11 cellular contexts compared by ENCODE assay signal in the genomic region with DNA sequence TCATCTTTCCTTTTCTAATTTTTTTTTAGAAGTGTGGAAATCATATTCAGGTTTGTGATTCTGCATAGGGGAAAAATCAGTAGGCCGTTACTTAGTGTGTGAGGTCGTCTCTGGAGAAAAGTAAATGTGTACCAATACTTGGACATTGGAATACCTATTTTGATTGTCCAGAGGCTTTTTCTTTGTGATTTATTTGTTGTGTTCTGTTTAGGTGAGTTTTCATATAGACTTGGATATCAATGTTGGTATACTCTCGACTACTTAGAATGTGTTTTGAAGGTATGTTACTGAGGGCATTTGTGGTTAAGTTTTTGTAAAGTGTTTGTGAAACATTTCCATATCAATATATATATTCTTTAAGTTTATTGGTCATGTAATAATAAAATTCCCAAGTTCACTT. TPM values are rescaled to one million over a fixed set of nuclear protein-coding genes. Genes with fewer than 3 reads are reported as not detected.
A peak's percentile ranks its signal among the peaks of the same experiment; 100 is the strongest.
DNase-seq lines count a peak whose midpoint lies in the region; ATAC-seq and TF ChIP-seq lines count a peak whose summit lies in the region.
"Had no signal": no experiment of that assay in that cellular context is flagged by ENCODE, and none has a peak within 500 bp of the region (broad histone marks: within the 10 kb centered on the region; RNA-seq: fewer than 3 reads in every experiment).

No MANE protein-coding gene starts in this region.

- H3K4me3 ChIP-seq in WERI-Rb-1 (ENCODE audit: low read depth, low read length) (peak overlapping the region; percentile 86; the same call in 1 of the 2 replicates), iPS-15b (ENCODE audit: low read depth, low read length) (peak overlapping the region; percentile 94), thyroid gland (replicated peaks in 1 of 3) (no peak overlapping the region)

- no peaks in the 10 kb centered on the region for H3K9me3 Mint-ChIP-seq in activated naive CD4-positive, alpha-beta T cell treated with anti-CD3 and anti-CD28 coated beads, Interleukin-2, amount 50 U/mL, for 24 hours
- H3K9me3 Mint-ChIP-seq in stimulated activated memory B cell treated with anti-CD40 and anti-IgM and Interleukin-4, amounts not matched to agents 10 μg/mL and 1 μg/mL and 100 μg/mL, for 72 hours: no peaks in the 10 kb centered on the region

- intact Hi-C loops in thyroid gland (cut with DNase I): no loop called here

- H3K27me3 ChIP-seq in WERI-Rb-1 (ENCODE audit: insufficient read depth, low read depth, severe bottlenecking): no peaks in the 10 kb centered on the region
- H3K27me3 ChIP-seq in iPS-15b (ENCODE audit: control insufficient read depth, insufficient read depth, low read length): no peaks in the 10 kb centered on the region
- no peaks in the 10 kb centered on the region for H3K27me3 ChIP-seq in thyroid gland

- no peaks in the 10 kb centered on the region for H3K9me3 ChIP-seq in WERI-Rb-1 (ENCODE audit: severe bottlenecking)
- H3K9me3 ChIP-seq in iPS-15b (ENCODE audit: control insufficient read depth, insufficient read depth, low read length): no peaks in the 10 kb centered on the region
- H3K9me3 ChIP-seq in thyroid gland: no peaks in the 10 kb centered on the region

- ATAC-seq in stimulated activated memory B cell treated with anti-CD40 and anti-IgM and Interleukin-4, amounts not matched to agents 10 μg/mL and 1 μg/mL and 100 μg/mL, for 72 hours: no peak
- ATAC-seq in GM18520 (IDR thresholded peaks at IDR 0.05; ENCODE audit: unreplicated experiment): no peak

- peaks cover 11% of the 10 kb centered on the region for H3K36me3 ChIP-seq in WERI-Rb-1
- no peaks in the 10 kb centered on the region for H3K36me3 ChIP-seq in iPS-15b (ENCODE audit: control insufficient read depth, insufficient read depth, low read length)
- no peaks in the 10 kb centered on the region for H3K36me3 ChIP-seq in thyroid gland

- peaks cover 31% of the 10 kb centered on the region for H3K4me1 ChIP-seq in iPS-15b (ENCODE audit: control insufficient read depth, insufficient read depth, low read length)
- H3K4me1 ChIP-seq in thyroid gland: peaks cover 21 to 29% of the 10 kb centered on the region in 2 donors

- no peak overlapping the region for H3K9ac ChIP-seq in iPS-15b (ENCODE audit: low read depth, low read length)

- H3K36me3 Mint-ChIP-seq in activated naive CD4-positive, alpha-beta T cell treated with anti-CD3 and anti-CD28 coated beads, Interleukin-2, amount 50 U/mL, for 24 hours: peaks cover 2% of the 10 kb centered on the region
- H3K36me3 Mint-ChIP-seq in stimulated activated memory B cell treated with anti-CD40 and anti-IgM and Interleukin-4, amounts not matched to agents 10 μg/mL and 1 μg/mL and 100 μg/mL, for 72 hours: no peaks in the 10 kb centered on the region

- peak overlapping the region; percentile 100 for H3K4me3 Mint-ChIP-seq in activated naive CD4-positive, alpha-beta T cell treated with anti-CD3 and anti-CD28 coated beads, Interleukin-2, amount 50 U/mL, for 24 hours
- H3K4me3 Mint-ChIP-seq in stimulated activated memory B cell treated with anti-CD40 and anti-IgM and Interleukin-4, amounts not matched to agents 10 μg/mL and 1 μg/mL and 100 μg/mL, for 72 hours: peak overlapping the region; percentile 28

- WGBS in thyroid gland, 2 donors: 79 to 82% methylated on average over 3 of the region's 3 CpGs

- H3K27ac ChIP-seq in WERI-Rb-1: no peak overlapping the region
- H3K27ac ChIP-seq in thyroid gland: no peak overlapping the region

- no peak for TF ChIP-seq CTCF in WERI-Rb-1 (IDR thresholded peaks at IDR 0.05; ENCODE audit: low read depth, low read length)
- TF ChIP-seq CTCF in thyroid gland (IDR thresholded peaks at IDR 0.05): no peak

- no peak for DNase-seq in activated naive CD4-positive, alpha-beta T cell treated with anti-CD3 and anti-CD28 coated beads, Interleukin-2, amount 50 U/mL, for 16 hours
- DNase-seq in WERI-Rb-1 (no peak), thyroid gland (no peak), globus pallidus (ENCODE audit: low spot score) (no peak)
- DNase-seq: NCI-H1930; stimulated activated CD4-positive, alpha-beta T cell treated with anti-CD3 and anti-CD28 coated beads, Interleukin-4, amount 100 ng/mL, for 4 hours; T1000 had no signal

- H3K27ac Mint-ChIP-seq in activated naive CD4-positive, alpha-beta T cell treated with anti-CD3 and anti-CD28 coated beads, Interleukin-2, amount 50 U/mL, for 24 hours: no peak overlapping the region
- no peak overlapping the region for H3K27ac Mint-ChIP-seq in stimulated activated memory B cell treated with anti-CD40 and anti-IgM and Interleukin-4, amounts not matched to agents 10 μg/mL and 1 μg/mL and 100 μg/mL, for 72 hours

- H3K27me3 Mint-ChIP-seq in activated naive CD4-positive, alpha-beta T cell treated with anti-CD3 and anti-CD28 coated beads, Interleukin-2, amount 50 U/mL, for 24 hours: no peaks in the 10 kb centered on the region
- no peaks in the 10 kb centered on the region for H3K27me3 Mint-ChIP-seq in stimulated activated memory B cell treated with anti-CD40 and anti-IgM and Interleukin-4, amounts not matched to agents 10 μg/mL and 1 μg/mL and 100 μg/mL, for 72 hours

- peaks cover 70% of the 10 kb centered on the region for H3K4me1 Mint-ChIP-seq in activated naive CD4-positive, alpha-beta T cell treated with anti-CD3 and anti-CD28 coated beads, Interleukin-2, amount 50 U/mL, for 24 hours
- peaks cover 63% of the 10 kb centered on the region for H3K4me1 Mint-ChIP-seq in stimulated activated memory B cell treated with anti-CD40 and anti-IgM and Interleukin-4, amounts not matched to agents 10 μg/mL and 1 μg/mL and 100 μg/mL, for 72 hours

- no peak for TF ChIP-seq POLR2A in thyroid gland (IDR thresholded peaks at IDR 0.05)

RNA-seq across cellular contexts. Expression of a gene that starts 2.3 kb away (rescaled TPM):
- 10 to 100 TPM; 27.9 to 48.2 (median 33.0) TPM for total RNA-seq in thyroid gland

Comparison
In these comparisons a context has a peak if more than half of its experiments do, and no peak if none do; other contexts are left out.
1. H3K4me3 ChIP-seq: peak in WERI-Rb-1 (single experiment) and iPS-15b (single experiment); none in thyroid gland (0 of 3).